Comparison of ENCODE assay signal across 8 cellular contexts in the genomic region with DNA sequence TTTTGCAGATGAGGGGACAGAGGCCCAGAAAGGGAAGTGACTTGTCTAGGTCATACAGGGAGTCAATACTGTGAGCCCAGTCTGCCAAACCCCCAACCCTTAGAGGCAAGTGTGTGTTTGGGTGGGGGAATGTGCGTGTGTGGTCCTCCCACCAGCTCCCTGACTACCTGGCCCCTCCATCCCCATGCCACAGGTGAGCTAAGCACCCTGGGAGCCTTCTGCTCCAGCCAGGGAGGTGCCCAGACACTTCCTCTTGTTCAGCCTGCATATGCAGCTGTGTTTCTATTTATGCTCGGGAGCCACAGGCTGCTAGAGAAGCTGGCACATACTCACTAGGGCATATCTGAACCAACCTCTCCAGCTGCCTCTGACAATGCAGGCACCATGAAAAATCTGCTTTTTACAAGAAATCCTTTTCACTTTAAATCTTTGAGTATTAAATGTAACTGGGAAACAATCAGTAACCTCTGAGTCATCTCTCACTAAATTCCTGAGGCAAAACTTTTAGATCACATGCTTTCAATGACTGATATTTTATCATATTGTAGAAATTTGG. TPM values are rescaled to one million over a fixed set of nuclear protein-coding genes. Genes with fewer than 3 reads are reported as not detected.
A peak's percentile ranks its signal among the peaks of the same experiment; 100 is the strongest.
DNase-seq lines count a peak whose midpoint lies in the region; ATAC-seq and TF ChIP-seq lines count a peak whose summit lies in the region.

No MANE protein-coding gene starts in this region.

- H3K4me1 Mint-ChIP-seq in CD4-positive, alpha-beta memory T cell, result peaks cover 69 to 91% (median 81%) of the 10 kb centered on the region in 4 donors
- peaks cover 89% of the 10 kb centered on the region for H3K4me1 Mint-ChIP-seq in activated naive CD8-positive, alpha-beta T cell (ENCODE audit: low read depth)

- no peak for TF ChIP-seq CTCF in BE2C (IDR thresholded peaks at IDR 0.05; ENCODE audit: low read depth, low read length)

- H3K4me3 Mint-ChIP-seq in CD4-positive, alpha-beta memory T cell, result peak overlapping the region; percentile 31 to 90 (median 82)
- peak overlapping the region; percentile 73 for H3K4me3 Mint-ChIP-seq in activated naive CD8-positive, alpha-beta T cell

- peaks cover 98% of the 10 kb centered on the region for H3K4me1 ChIP-seq in CD4-positive, alpha-beta memory T cell (ENCODE audit: insufficient read depth, low read length)
- H3K4me1 ChIP-seq in urinary bladder (ENCODE audit: insufficient read depth) (peaks cover 7% of the 10 kb centered on the region), BE2C (peaks cover 15% of the 10 kb centered on the region)

- intact Hi-C loops in CD4-positive, alpha-beta memory T cell (cut with micrococcal nuclease), result loop anchor here (1.0 kb wide), 1 partner anchor 9 kb away; no protein-coding TSS in a partner anchor

- peak overlapping the region in 1 of 2 donors; percentile 26 for H3K4me3 ChIP-seq in CD4-positive, alpha-beta memory T cell (ENCODE audit: low read length in 2 of 2)
- H3K4me3 ChIP-seq in urinary bladder (ENCODE audit: low read depth, low read length) (no peak overlapping the region), BE2C (ENCODE audit: low read depth, low read length) (no peak overlapping the region)

- ATAC-seq in GM21526 (IDR thresholded peaks at IDR 0.05; ENCODE audit: low FRiP score, unreplicated experiment), result no peak

- peak in 2 of 5 donors; percentile 32 to 54 for DNase-seq in CD4-positive, alpha-beta memory T cell
- no peak for DNase-seq in BE2C
- no peak for DNase-seq in NCI-H146 (lab: John Stamatoyannopoulos, UW)

- peaks cover 6% of the 10 kb centered on the region for H3K36me3 ChIP-seq in CD4-positive, alpha-beta memory T cell (ENCODE audit: insufficient read depth, low read length)
- peaks cover 13% of the 10 kb centered on the region for H3K36me3 ChIP-seq in KOPT-K1 (ENCODE audit: insufficient read depth, low read length)
- no peaks in the 10 kb centered on the region for H3K36me3 ChIP-seq in urinary bladder (ENCODE audit: insufficient read depth)
- no peaks in the 10 kb centered on the region for H3K36me3 ChIP-seq in BE2C

- no peaks in the 10 kb centered on the region for H3K9me3 Mint-ChIP-seq in CD4-positive, alpha-beta memory T cell
- no peaks in the 10 kb centered on the region for H3K9me3 Mint-ChIP-seq in activated naive CD8-positive, alpha-beta T cell (ENCODE audit: low read depth)

- POLR2A ChIA-PET in CD4-positive, alpha-beta memory T cell (lab: Charles Lee; ENCODE audit: partially characterized antibody), result interaction anchor here (0.5 to 32.5 kb wide), 7 partner anchors 9 to 39 kb away, joined by 3 to 984 read pairs (median 17); a partner anchor contains a TSS

- H3K27ac Mint-ChIP-seq in CD4-positive, alpha-beta memory T cell, result peak overlapping the region; percentile 86 to 98 (median 93)
- H3K27ac Mint-ChIP-seq in activated naive CD8-positive, alpha-beta T cell, result peak overlapping the region; percentile 98

- WGBS in urinary bladder, result 46% methylated on average over 2 of the region's 2 CpGs

- no peaks in the 10 kb centered on the region for H3K27me3 ChIP-seq in CD4-positive, alpha-beta memory T cell (ENCODE audit: insufficient read depth, low read length)
- H3K27me3 ChIP-seq in layer of hippocampus (ENCODE audit: control insufficient read depth, insufficient read depth, low read length), result no peaks in the 10 kb centered on the region
- no peaks in the 10 kb centered on the region for H3K27me3 ChIP-seq in BE2C

- no peaks in the 10 kb centered on the region for H3K9me3 ChIP-seq in CD4-positive, alpha-beta memory T cell (ENCODE audit: control insufficient read depth in 1 of 2, low read length in 2 of 2)
- H3K9me3 ChIP-seq in KOPT-K1 (ENCODE audit: insufficient read depth, low read length, poor library complexity, severe bottlenecking), result no peaks in the 10 kb centered on the region
- no peaks in the 10 kb centered on the region for H3K9me3 ChIP-seq in BE2C

- H3K27ac ChIP-seq in CD4-positive, alpha-beta memory T cell (ENCODE audit: low read depth, low read length), result peak overlapping the region; percentile 64
- peak overlapping the region; percentile 49 for H3K27ac ChIP-seq in KOPT-K1 (ENCODE audit: low read depth, low read length, poor library complexity, severe bottlenecking)
- peak overlapping the region; percentile 6 for H3K27ac ChIP-seq in layer of hippocampus (ENCODE audit: low read depth, low read length)
- peak overlapping the region; percentile 76 for H3K27ac ChIP-seq in urinary bladder (ENCODE audit: low read depth)

- CTCF ChIA-PET in CD4-positive, alpha-beta memory T cell (lab: Charles Lee; ENCODE audit: partially characterized antibody), result interaction anchor here (0.7 to 5.8 kb wide), 9 partner anchors 9 to 97 kb away, joined by 3 to 20 read pairs (median 4); no protein-coding TSS in a partner anchor

- peaks cover 12 to 20% of the 10 kb centered on the region in 2 donors for H3K36me3 Mint-ChIP-seq in CD4-positive, alpha-beta memory T cell
- peaks cover 8% of the 10 kb centered on the region for H3K36me3 Mint-ChIP-seq in activated naive CD8-positive, alpha-beta T cell

- no peaks in the 10 kb centered on the region for H3K27me3 Mint-ChIP-seq in CD4-positive, alpha-beta memory T cell
- no peaks in the 10 kb centered on the region for H3K27me3 Mint-ChIP-seq in activated naive CD8-positive, alpha-beta T cell

RNA-seq across cellular contexts. Expression of a gene that starts 20.7 kb away (rescaled TPM):
- 100 to 1,000 TPM in 1 of 2 experiments, 10 to 100 TPM in 1; 98.1 to 114 TPM for total RNA-seq in CD4-positive, alpha-beta memory T cell
- 10 to 100 TPM in 1 of 2 donors, 1 to 10 TPM in 1; 5.6 to 35.4 TPM for polyA plus RNA-seq in CD4-positive, alpha-beta memory T cell
- 55.0 TPM for total RNA-seq in urinary bladder
- 31.6 TPM for polyA plus RNA-seq in urinary bladder
- 24.9 TPM for polyA plus RNA-seq in BE2C (2012; ENCODE audit: insufficient read depth, insufficient read length, low read depth)

RNA-seq across cellular contexts. Expression of a gene that starts 35.6 kb away (rescaled TPM):
- total RNA-seq in CD4-positive, alpha-beta memory T cell, result not detected
- not detected for polyA plus RNA-seq in CD4-positive, alpha-beta memory T cell
- total RNA-seq in urinary bladder, result not detected
- polyA plus RNA-seq in urinary bladder, result not detected
- polyA plus RNA-seq in BE2C (2012; ENCODE audit: insufficient read depth, insufficient read length, low read depth), result not detected

Comparison
In these comparisons a context has a peak if more than half of its experiments do, and no peak if none do; other contexts are left out.
1. H3K27ac ChIP-seq: peak in every context shown above with its lines; median percentile 76 in urinary bladder; 64 in CD4-positive, alpha-beta memory T cell; 49 in KOPT-K1; 6 in layer of hippocampus.